17 cellular contexts compared by ENCODE assay signal in genomic region chr19:54152267-54152666, GRCh38. TPM values are rescaled to one million over a fixed set of nuclear protein-coding genes. Genes with fewer than 3 reads are reported as not detected.
DNase-seq lines count a peak whose midpoint lies in the region; ATAC-seq, FAIRE-seq and TF ChIP-seq lines count a peak whose summit lies in the region.
"Had no signal": no experiment of that assay in that cellular context is flagged by ENCODE, and none has a peak within 500 bp of the region (broad histone marks: within the 10 kb centered on the region; RNA-seq: fewer than 3 reads in every experiment).

No MANE protein-coding gene starts in this region.

- 92% methylated on average over 12 of the region's 12 CpGs for WGBS in GM12878 (ENCODE audit: insufficient coverage, insufficient replicate concordance, low lambda C conversion rate, missing lambda C conversion rate)

- H3K9me3 ChIP-seq in GM12878 (replicated peaks; ENCODE audit: control insufficient read depth, insufficient read depth, low read length): no peaks in the 10 kb centered on the region

- no peaks in the 10 kb centered on the region for H3K27me3 Mint-ChIP-seq in Calu3 (ENCODE audit: unreplicated experiment)
- H3K27me3 Mint-ChIP-seq: CD4-positive, alpha-beta memory T cell had no signal

- H3K36me3 Mint-ChIP-seq in Calu3 (ENCODE audit: insufficient read depth, unreplicated experiment): peaks cover 89% of the 10 kb centered on the region

- H3K27me3 ChIP-seq in GM12878 (replicated peaks in 1 of 2; ENCODE audit: control insufficient read depth in 2 of 2, insufficient read depth in 2 of 2, low read length in 1 of 2): no peaks in the 10 kb centered on the region

- FAIRE-seq in GM12878 (lab: Jason Lieb, UNC): no peak
- FAIRE-seq: G401.6, H1 had no signal

- BruUV-seq in Calu3 (replicated peaks; lab: Mats Ljungman, UMichigan): no TSS peak
- BruUV-seq in GM12878 (replicated peaks; lab: Mats Ljungman, UMichigan): no TSS peak

- intact Hi-C loops in Calu3 (cut with micrococcal nuclease; ENCODE audit: unreplicated experiment) (no loop called here), GM12878 (cut with micrococcal nuclease; ENCODE audit: unreplicated experiment) (no loop called here), left colon (cut with DNase I, micrococcal nuclease) (no loop called here)

- H3K79me2 ChIP-seq in GM12878 (ENCODE audit: control insufficient read depth, insufficient read depth, low read length): no peaks in the 10 kb centered on the region

- no peak for TF ChIP-seq CTCF in Calu3 (IDR thresholded peaks at IDR 0.05; ENCODE audit: unreplicated experiment)
- no peak for TF ChIP-seq CTCF in GM12878 (IDR thresholded peaks at IDR 0.05 in 2 of 3, conservative IDR thresholded peaks at IDR 0.05 in 1 of 3; ENCODE audit: control insufficient read depth in 2 of 3, extremely low read depth in 1 of 3, insufficient read depth in 1 of 3, low read depth in 3 of 3, low read length in 3 of 3)

- DNase-seq in Calu3 (no peak), GM12878 (ENCODE audit: low read depth, low spot score) (no peak), left colon (no peak), NCI-H69 (lab: John Stamatoyannopoulos, UW) (no peak)
- DNase-seq in stimulated activated CD4-positive, alpha-beta T cell treated with anti-CD3 and anti-CD28 coated beads, Interleukin-4, amount 100 ng/mL, for 1 hour: no peak
- DNase-seq: C1 segment of cervical spinal cord; CD4-positive, alpha-beta memory T cell; COR-L47; DMS153; DND-41; GM23248; H7; HCEC 1CT had no signal

- POLR2A ChIA-PET in GM12878 (lab: Charles Lee): no interaction called here

- H3K36me3 ChIP-seq in GM12878 (ENCODE audit: control insufficient read depth in 2 of 2, insufficient read depth in 2 of 2, low read length in 1 of 2): peaks cover 28 to 29% of the 10 kb centered on the region in 2 experiments; a peak in 3 of 4 replicates

- CTCF ChIA-PET in Calu3 (lab: Charles Lee): interaction anchor here (0.5 to 0.9 kb wide), 2 partner anchors 20 to 374 kb away, joined by 3 read pairs; no protein-coding TSS in a partner anchor
- CTCF ChIA-PET in GM12878 (lab: Yijun Ruan, JAX): no interaction called here

- SMC1A ChIA-PET in GM12878 (lab: Charles Lee; ENCODE audit: uncharacterized antibody, unreplicated experiment): no interaction called here

- in situ Hi-C loops in GM18951 (cut with MboI; ENCODE audit: low sequenced_read_pairs, unreplicated experiment): no loop called here
- in situ Hi-C loops in GM12878 (cut with MboI): no loop called here

- H3K4me3 Mint-ChIP-seq in Calu3 (ENCODE audit: low read depth, unreplicated experiment): no peak overlapping the region

- no peak for TF ChIP-seq EP300 in GM12878 (IDR thresholded peaks at IDR 0.05; ENCODE audit: borderline replicate concordance in 1 of 2, control insufficient read depth in 1 of 2, low read depth in 2 of 2, low read length in 2 of 2)

- H3K9ac ChIP-seq in GM12878 (ENCODE audit: control insufficient read depth, insufficient read depth, low read length): no peak overlapping the region
- H3K9ac ChIP-seq: GM23248 had no signal

- no peaks in the 10 kb centered on the region for H4K20me1 ChIP-seq in GM12878 (ENCODE audit: control insufficient read depth, insufficient read depth)

- TF ChIP-seq RAD21 in GM12878 (IDR thresholded peaks at IDR 0.05; ENCODE audit: insufficient read depth, low read depth, low read length): no peak

- no peak overlapping the region for H3K4me2 ChIP-seq in GM12878 (ENCODE audit: control insufficient read depth, insufficient read depth)

- H3K9me3 Mint-ChIP-seq in Calu3 (ENCODE audit: low read depth, unreplicated experiment): no peaks in the 10 kb centered on the region
- H3K9me3 Mint-ChIP-seq: CD4-positive, alpha-beta memory T cell had no signal

- no peak overlapping the region for H3K4me3 ChIP-seq in GM12878
- H3K4me3 ChIP-seq: GM23248 had no signal

- ATAC-seq in GM12878: no peak
- ATAC-seq in left colon: peak; percentile 3

- H3K27ac ChIP-seq in GM12878 (ENCODE audit: control insufficient read depth, insufficient read depth): no peak overlapping the region

- H3K27ac Mint-ChIP-seq in Calu3 (ENCODE audit: unreplicated experiment): peak overlapping the region; percentile 33
- H3K27ac Mint-ChIP-seq: CD4-positive, alpha-beta memory T cell had no signal

- peaks cover 9% of the 10 kb centered on the region for H3K4me1 Mint-ChIP-seq in Calu3 (ENCODE audit: low read depth, unreplicated experiment)

- no peak overlapping the region for H2AFZ ChIP-seq in GM12878 (ENCODE audit: control insufficient read depth, low read depth, low read length)
- H2AFZ ChIP-seq: GM23248 had no signal

- H3K4me1 ChIP-seq in GM12878 (ENCODE audit: control insufficient read depth, insufficient read depth, low read length): no peaks in the 10 kb centered on the region

- RAD21 ChIA-PET in GM12878 (lab: Charles Lee; ENCODE audit: unreplicated experiment): no interaction called here

- TF ChIP-seq POLR2A in GM18951 (IDR thresholded peaks at IDR 0.05; ENCODE audit: extremely low read depth, insufficient read depth, insufficient read length) (peak; percentile 10), GM12878 (IDR thresholded peaks at IDR 0.05; ENCODE audit: low read depth, low read length) (peak; percentile 30; the same call in 1 of the 2 replicates)

RNA-seq across cellular contexts. Expression of gene LENG1, which starts 7.3 kb away (rescaled TPM):
- total RNA-seq in Calu3 (2022) (9.9 and 10.7 TPM in 2 replicates), GM12878 (2014; rRNA removed) (6.5 and 7.7 TPM in 2 replicates), GM12878 (2014; rRNA removed; fragmentation: Illumina TruSeq; extraction: Trizol) (6.0 and 6.4 TPM in 2 replicates), GM12878 (2021) (5.1 and 5.5 TPM in 2 replicates), left colon (1 to 10 TPM; 5.3 to 7.3 TPM)
- total RNA-seq in GM12878 (2013; cell fraction: nucleolus; rRNA removed): 2.4 and 2.6 TPM in 2 replicates
- 1.6 TPM for polyA plus RNA-seq in GM12878 (2011; ENCODE audit: low read depth)
- polyA plus RNA-seq in GM12878 (2011; rRNA removed) (2.4 and 3.0 TPM in 2 replicates), GM12878 (2014; fragmentation: Illumina TruSeq; extraction: Trizol) (1.1 and 5.3 TPM in 2 replicates), GM12878 (2014; fragmentation: Nextera tagmentation; extraction: Ambion mirVana) (1 to 10 TPM in 1 of 2 experiments, under 1 TPM in 1; 0.21 to 1.1 TPM), GM12878 (2014; rRNA removed) (7.0 and 7.8 TPM in 2 replicates), GM12878 (2016; fragmentation: Nextera tagmentation; extraction: Ambion mirVana) (10 to 100 TPM; 10.7 to 10.8 TPM)
- 2.8 and 3.6 TPM in 2 replicates for polyA plus RNA-seq in GM12878 (2011; cell fraction: cytosol; rRNA removed)
- 2.9 and 4.3 TPM in 2 replicates for polyA plus RNA-seq in GM12878 (2011; cell fraction: nucleus; rRNA removed)
- polyA plus RNA-seq in GM12878 (2012): 4.8 and 6.3 TPM in 2 replicates
- 0.29 and 0.93 TPM in 2 replicates for polyA minus RNA-seq in GM12878 (2011; rRNA and poly(A)+ RNA removed)
- 1.1 and 1.4 TPM in 2 replicates for polyA minus RNA-seq in GM12878 (2011; cell fraction: cytosol; rRNA and poly(A)+ RNA removed)
- polyA minus RNA-seq in GM12878 (2011; cell fraction: nucleus; rRNA and poly(A)+ RNA removed): 0.73 and 1.5 TPM in 2 replicates

RNA-seq across cellular contexts. Expression of gene CNOT3, which starts 14.7 kb away (rescaled TPM):
- total RNA-seq in Calu3 (2022) (79.4 and 87.4 TPM in 2 replicates), GM12878 (2014; rRNA removed) (6.7 and 9.1 TPM in 2 replicates), GM12878 (2014; rRNA removed; fragmentation: Illumina TruSeq; extraction: Trizol) (7.1 and 7.6 TPM in 2 replicates), GM12878 (2021) (44.9 and 55.6 TPM in 2 replicates), left colon (10 to 100 TPM; 32.9 to 42.2 TPM)
- 24.5 and 25.4 TPM in 2 replicates for total RNA-seq in GM12878 (2013; cell fraction: nucleolus; rRNA removed)
- polyA plus RNA-seq in GM12878 (2011; ENCODE audit: low read depth): 49.4 TPM
- polyA plus RNA-seq in GM12878 (2011; rRNA removed) (5.8 and 5.9 TPM in 2 replicates), GM12878 (2014; fragmentation: Illumina TruSeq; extraction: Trizol) (33.3 and 45.1 TPM in 2 replicates), GM12878 (2014; fragmentation: Nextera tagmentation; extraction: Ambion mirVana) (under 1 TPM; 0.14 to 0.62 TPM), GM12878 (2014; rRNA removed) (18.8 and 21.0 TPM in 2 replicates), GM12878 (2016; fragmentation: Nextera tagmentation; extraction: Ambion mirVana) (10 to 100 TPM; 29.7 to 32.8 TPM)
- polyA plus RNA-seq in GM12878 (2011; cell fraction: cytosol; rRNA removed): 9.1 and 13.5 TPM in 2 replicates
- polyA plus RNA-seq in GM12878 (2011; cell fraction: nucleus; rRNA removed): 20.3 and 34.0 TPM in 2 replicates
- 33.4 and 40.2 TPM in 2 replicates for polyA plus RNA-seq in GM12878 (2012)
- 9.3 and 11.5 TPM in 2 replicates for polyA minus RNA-seq in GM12878 (2011; rRNA and poly(A)+ RNA removed)
- polyA minus RNA-seq in GM12878 (2011; cell fraction: cytosol; rRNA and poly(A)+ RNA removed): 15.4 and 20.8 TPM in 2 replicates
- polyA minus RNA-seq in GM12878 (2011; cell fraction: nucleus; rRNA and poly(A)+ RNA removed): 5.7 and 10.1 TPM in 2 replicates

RNA-seq across cellular contexts. Expression of gene TMC4, which starts 20.7 kb away (rescaled TPM):
- total RNA-seq in Calu3 (2022): 157 and 166 TPM in 2 replicates
- total RNA-seq in GM12878 (2013; cell fraction: nucleolus; rRNA removed): 1.3 and 2.7 TPM in 2 replicates
- total RNA-seq in GM12878 (2014; rRNA removed): 0.05 TPM in 1 of 2 replicates, not detected in the other
- total RNA-seq in GM12878 (2014; rRNA removed; fragmentation: Illumina TruSeq; extraction: Trizol): not detected in 2 replicates
- total RNA-seq in GM12878 (2021): 0.27 and 0.33 TPM in 2 replicates
- not detected for polyA plus RNA-seq in GM12878 (2011; ENCODE audit: low read depth)
- polyA plus RNA-seq in GM12878 (2011; rRNA removed): not detected in 2 replicates
- polyA plus RNA-seq in GM12878 (2011; cell fraction: cytosol; rRNA removed): 0.12 and 0.15 TPM in 2 replicates
- polyA plus RNA-seq in GM12878 (2011; cell fraction: nucleus; rRNA removed): 0.09 TPM in 2 replicates
- 0.57 and 1.0 TPM in 2 replicates for polyA plus RNA-seq in GM12878 (2012)
- polyA plus RNA-seq in GM12878 (2014; fragmentation: Illumina TruSeq; extraction: Trizol): not detected in 2 replicates
- polyA plus RNA-seq in GM12878 (2014; fragmentation: Nextera tagmentation; extraction: Ambion mirVana): not detected
- not detected in 2 replicates for polyA plus RNA-seq in GM12878 (2014; rRNA removed)
- polyA plus RNA-seq in GM12878 (2016; fragmentation: Nextera tagmentation; extraction: Ambion mirVana): under 1 TPM; 0.74 to 0.83 TPM
- polyA minus RNA-seq in GM12878 (2011; rRNA and poly(A)+ RNA removed): not detected in 2 replicates
- not detected in 2 replicates for polyA minus RNA-seq in GM12878 (2011; cell fraction: cytosol; rRNA and poly(A)+ RNA removed)
- not detected in 2 replicates for polyA minus RNA-seq in GM12878 (2011; cell fraction: nucleus; rRNA and poly(A)+ RNA removed)
- 100 to 1,000 TPM; 209 to 217 TPM for total RNA-seq in left colon
- total RNA-seq: A172, GM23248 had no signal

RNA-seq across cellular contexts. Expression of gene PRPF31, which starts 36.7 kb away (rescaled TPM):
- total RNA-seq in Calu3 (2022) (106 TPM in 2 replicates), GM12878 (2014; rRNA removed) (68.8 and 77.7 TPM in 2 replicates), GM12878 (2014; rRNA removed; fragmentation: Illumina TruSeq; extraction: Trizol) (51.9 and 58.4 TPM in 2 replicates), GM12878 (2021) (82.9 and 88.0 TPM in 2 replicates), left colon (10 to 100 TPM; 37.4 to 38.6 TPM)
- total RNA-seq in GM12878 (2013; cell fraction: nucleolus; rRNA removed): 36.4 and 39.3 TPM in 2 replicates
- 56.0 TPM for polyA plus RNA-seq in GM12878 (2011; ENCODE audit: low read depth)
- polyA plus RNA-seq in GM12878 (2011; rRNA removed) (33.1 and 43.4 TPM in 2 replicates), GM12878 (2014; fragmentation: Illumina TruSeq; extraction: Trizol) (55.5 and 66.4 TPM in 2 replicates), GM12878 (2014; fragmentation: Nextera tagmentation; extraction: Ambion mirVana) (1 to 10 TPM; 2.7 to 9.8 TPM), GM12878 (2014; rRNA removed) (73.1 and 90.9 TPM in 2 replicates), GM12878 (2016; fragmentation: Nextera tagmentation; extraction: Ambion mirVana) (100 to 1,000 TPM; 153 to 170 TPM)
- polyA plus RNA-seq in GM12878 (2011; cell fraction: cytosol; rRNA removed): 65.8 and 85.0 TPM in 2 replicates
- polyA plus RNA-seq in GM12878 (2011; cell fraction: nucleus; rRNA removed): 97.5 and 110 TPM in 2 replicates
- polyA plus RNA-seq in GM12878 (2012): 60.1 and 79.8 TPM in 2 replicates
- polyA minus RNA-seq in GM12878 (2011; rRNA and poly(A)+ RNA removed): 29.0 and 36.3 TPM in 2 replicates
- 14.8 and 20.7 TPM in 2 replicates for polyA minus RNA-seq in GM12878 (2011; cell fraction: cytosol; rRNA and poly(A)+ RNA removed)
- 15.2 and 30.9 TPM in 2 replicates for polyA minus RNA-seq in GM12878 (2011; cell fraction: nucleus; rRNA and poly(A)+ RNA removed)

RNA-seq across cellular contexts. Expression of gene TFPT, which starts 36.8 kb away (rescaled TPM):
- total RNA-seq in Calu3 (2022) (30.8 and 34.2 TPM in 2 replicates), GM12878 (2014; rRNA removed) (27.9 and 35.2 TPM in 2 replicates), GM12878 (2014; rRNA removed; fragmentation: Illumina TruSeq; extraction: Trizol) (22.8 and 23.2 TPM in 2 replicates), GM12878 (2021) (31.4 and 34.5 TPM in 2 replicates), left colon (10 to 100 TPM; 12.4 to 12.7 TPM)
- total RNA-seq in GM12878 (2013; cell fraction: nucleolus; rRNA removed): 1.9 and 2.1 TPM in 2 replicates
- polyA plus RNA-seq in GM12878 (2011; ENCODE audit: low read depth): 9.3 TPM
- polyA plus RNA-seq in GM12878 (2011; rRNA removed) (10.4 and 16.8 TPM in 2 replicates), GM12878 (2014; fragmentation: Illumina TruSeq; extraction: Trizol) (2.4 and 11.3 TPM in 2 replicates), GM12878 (2014; fragmentation: Nextera tagmentation; extraction: Ambion mirVana) (10 to 100 TPM in 1 of 2 experiments, 1 to 10 TPM in 1; 1.7 to 10.9 TPM), GM12878 (2014; rRNA removed) (36.1 and 40.6 TPM in 2 replicates), GM12878 (2016; fragmentation: Nextera tagmentation; extraction: Ambion mirVana) (10 to 100 TPM; 37.3 to 40.2 TPM)
- polyA plus RNA-seq in GM12878 (2011; cell fraction: cytosol; rRNA removed): 27.2 and 36.2 TPM in 2 replicates
- polyA plus RNA-seq in GM12878 (2011; cell fraction: nucleus; rRNA removed): 16.0 and 22.5 TPM in 2 replicates
- 26.7 and 35.9 TPM in 2 replicates for polyA plus RNA-seq in GM12878 (2012)
- 5.1 and 9.5 TPM in 2 replicates for polyA minus RNA-seq in GM12878 (2011; rRNA and poly(A)+ RNA removed)
- polyA minus RNA-seq in GM12878 (2011; cell fraction: cytosol; rRNA and poly(A)+ RNA removed): 3.3 and 5.4 TPM in 2 replicates
- 2.4 and 3.4 TPM in 2 replicates for polyA minus RNA-seq in GM12878 (2011; cell fraction: nucleus; rRNA and poly(A)+ RNA removed)

Comparison
In these comparisons a context has a peak if more than half of its experiments do, and no peak if none do; other contexts are left out.
1. RNA of gene TMC4, which starts 20.7 kb away (total RNA-seq): 209 to 217 TPM in left colon and 157 to 166 TPM in Calu3; 0.05 to 2.7 TPM in GM12878; every median in the first group is over 10 times any median in the second.